8 cellular contexts compared by ENCODE assay signal in genomic region chr12:15546102-15546701, GRCh38.
DNase-seq lines count a peak whose midpoint lies in the region; ATAC-seq and TF ChIP-seq lines count a peak whose summit lies in the region.

No MANE protein-coding gene starts in this region.

- WGBS in adrenal gland, 4 donors, result 60 to 75% (median 72%) methylated on average over 1 of the region's 1 CpG

- H3K9me3 ChIP-seq in adrenal gland (replicated peaks in 1 of 3) (no peaks in the 10 kb centered on the region), right atrium auricular region (no peaks in the 10 kb centered on the region)

- ATAC-seq in GM21367 (IDR thresholded peaks at IDR 0.05; ENCODE audit: unreplicated experiment), result peak; percentile 86
- peak; percentile 75 for ATAC-seq in HG03571 (IDR thresholded peaks at IDR 0.05; ENCODE audit: unreplicated experiment)

- TF ChIP-seq POLR2A in adrenal gland (IDR thresholded peaks at IDR 0.05), result no peak

- H3K27me3 ChIP-seq in adrenal gland, result no peaks in the 10 kb centered on the region
- H3K27me3 ChIP-seq in right atrium auricular region, result no peaks in the 10 kb centered on the region

- intact Hi-C loops in adrenal gland (cut with DNase I), result no loop called here

- H3K4me1 ChIP-seq in adrenal gland (replicated peaks in 1 of 2) (no peaks in the 10 kb centered on the region), right atrium auricular region (no peaks in the 10 kb centered on the region)

- H3K36me3 ChIP-seq in adrenal gland (replicated peaks in 1 of 2) (no peaks in the 10 kb centered on the region), right atrium auricular region (no peaks in the 10 kb centered on the region)

- peak; percentile 18 for DNase-seq in GM03348 (ENCODE audit: low spot score)
- DNase-seq in adrenal gland, result no peak
- no peak for DNase-seq in NCI-H187 (lab: John Stamatoyannopoulos, UW)
- no peak for DNase-seq in HK-2 (ENCODE audit: unreplicated experiment)
- DNase-seq in right atrium auricular region (ENCODE audit: low spot score), result no peak
- no peak for DNase-seq in GM19238 (ENCODE audit: insufficient read length, low spot score)

- H3K4me3 ChIP-seq in adrenal gland (peak overlapping the region in 1 of 4 donors; percentile 8), right atrium auricular region (no peak overlapping the region)

- no peak for TF ChIP-seq CTCF in adrenal gland (IDR thresholded peaks at IDR 0.05)
- no peak for TF ChIP-seq CTCF in right atrium auricular region (IDR thresholded peaks at IDR 0.05)

- H3K27ac ChIP-seq in adrenal gland, result peak overlapping the region in 3 of 5 donors; percentile 27 to 50 (median 27)
- peak overlapping the region in 1 of 2 donors; percentile 28 for H3K27ac ChIP-seq in right atrium auricular region
